ENCODE assay signal across 3 cellular contexts in the genomic region with DNA sequence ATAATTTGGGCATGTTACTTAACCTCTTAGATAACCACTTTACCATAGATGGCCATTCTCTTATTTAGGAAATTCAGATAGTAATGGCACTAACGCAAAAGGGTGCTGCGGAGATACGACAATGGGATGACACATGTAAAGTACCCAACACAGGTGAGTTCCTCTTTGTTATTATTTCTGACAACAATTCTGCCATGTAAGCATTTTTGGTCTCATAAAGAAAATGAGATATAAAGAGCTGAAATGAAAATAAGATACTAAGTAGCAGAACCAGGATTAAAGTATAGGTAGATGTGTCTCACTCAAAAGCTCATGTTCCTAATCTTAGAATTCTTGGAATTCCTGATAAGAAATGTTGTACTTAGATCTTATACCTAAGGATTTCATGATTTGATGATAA.
TF ChIP-seq lines count a peak whose summit lies in the region.

No MANE protein-coding gene starts in this region.

TF ChIP-seq in A549, 52 proteins besides CTCF, POLR2A, EP300 and RAD21:
- TF ChIP-seq GATA3 (IDR thresholded peaks at IDR 0.05; ENCODE audit: borderline replicate concordance) (no peak), CBX2 (IDR thresholded peaks at IDR 0.05; ENCODE audit: borderline replicate concordance, low read depth) (no peak), MAFK (IDR thresholded peaks at IDR 0.05; ENCODE audit: partially characterized antibody) (peak; percentile 95)

TF ChIP-seq in H1, 55 proteins besides CTCF, POLR2A, EP300 and RAD21:
- TF ChIP-seq HDAC6 (IDR thresholded peaks at IDR 0.05; ENCODE audit: low read depth, low read length): no peak
- peak; percentile 70; the same call in 1 of the 2 replicates for TF ChIP-seq MAFK (IDR thresholded peaks at IDR 0.05; ENCODE audit: low read depth, low read length)

TF ChIP-seq in neural cell, 6 proteins besides CTCF, POLR2A, EP300 and RAD21:
- TF ChIP-seq POLR2AphosphoS5 (IDR thresholded peaks at IDR 0.05): no peak
- TF ChIP-seq EZH2 (IDR thresholded peaks at IDR 0.05; ENCODE audit: borderline replicate concordance, insufficient read depth, low read length, poor library complexity, severe bottlenecking): no peak
